ENCODE assay signal across 8 cellular contexts in genomic region chr11:64854534-64855502, GRCh38. TPM values are rescaled to one million over a fixed set of nuclear protein-coding genes. Genes with fewer than 3 reads are reported as not detected.
A peak's percentile ranks its signal among the peaks of the same experiment; 100 is the strongest.
DNase-seq lines count a peak whose midpoint lies in the region; ATAC-seq and TF ChIP-seq lines count a peak whose summit lies in the region.

No MANE protein-coding gene starts in this region.

- peak overlapping the region; percentile 74 for H3K27ac Mint-ChIP-seq in T-helper 1 cell treated with Interleukin-12 subunit alpha and Interleukin-12 subunit beta and Interleukin-4 antibody, amounts not matched to agents 30 μg/mL and 1 μg/mL, for 36 hours

- H3K27me3 ChIP-seq in duodenal mucosa (ENCODE audit: control insufficient read depth in 1 of 2, insufficient read depth in 2 of 2, low read length in 2 of 2) (no peaks in the 10 kb centered on the region), upper lobe of left lung (no peaks in the 10 kb centered on the region)

- no peaks in the 10 kb centered on the region for H3K27me3 Mint-ChIP-seq in T-helper 1 cell treated with Interleukin-12 subunit alpha and Interleukin-12 subunit beta and Interleukin-4 antibody, amounts not matched to agents 30 μg/mL and 1 μg/mL, for 36 hours (ENCODE audit: low read depth)

- peak in 1 of 4 donors; percentile 14 for TF ChIP-seq POLR2A in upper lobe of left lung (IDR thresholded peaks at IDR 0.05)

- H3K9ac ChIP-seq in duodenal mucosa (ENCODE audit: low read depth in 1 of 2, low read length in 2 of 2): peak overlapping the region; percentile 32 to 55

- H3K4me3 ChIP-seq in duodenal mucosa (ENCODE audit: low read depth in 1 of 2, low read length in 2 of 2): peak overlapping the region; percentile 21 to 43
- no peak overlapping the region for H3K4me3 ChIP-seq in mesodermal cell (ENCODE audit: extremely low read depth, insufficient read depth, low read length, poor library complexity, severe bottlenecking)
- peak overlapping the region in 1 of 4 donors; percentile 6 for H3K4me3 ChIP-seq in upper lobe of left lung

- H3K9me3 Mint-ChIP-seq in T-helper 1 cell treated with Interleukin-12 subunit alpha and Interleukin-12 subunit beta and Interleukin-4 antibody, amounts not matched to agents 30 μg/mL and 1 μg/mL, for 36 hours: no peaks in the 10 kb centered on the region

- H3K9me3 ChIP-seq in duodenal mucosa (ENCODE audit: control insufficient read depth in 1 of 2, low read length in 2 of 2) (no peaks in the 10 kb centered on the region), mesodermal cell (ENCODE audit: control insufficient read depth, low read length) (no peaks in the 10 kb centered on the region), upper lobe of left lung (no peaks in the 10 kb centered on the region)

- peaks cover 74% of the 10 kb centered on the region for H3K4me1 Mint-ChIP-seq in T-helper 1 cell treated with Interleukin-12 subunit alpha and Interleukin-12 subunit beta and Interleukin-4 antibody, amounts not matched to agents 30 μg/mL and 1 μg/mL, for 36 hours (ENCODE audit: low read depth)

- H3K36me3 ChIP-seq in duodenal mucosa (ENCODE audit: control insufficient read depth in 1 of 2, insufficient read depth in 2 of 2, low read length in 2 of 2) (peaks cover 20 to 46% of the 10 kb centered on the region in 2 donors), mesodermal cell (ENCODE audit: control insufficient read depth, insufficient read depth, low read length) (peaks cover 61% of the 10 kb centered on the region), upper lobe of left lung (peaks cover 4 to 54% (median 22%) of the 10 kb centered on the region in 4 donors)

- DNase-seq in T-helper 1 cell (no peak), T1000 (lab: John Stamatoyannopoulos, UW) (peak; percentile 93), upper lobe of left lung (peak in 1 of 2 donors; percentile 93)

- H3K27ac ChIP-seq in duodenal mucosa (ENCODE audit: low read depth, low read length) (peak overlapping the region; percentile 79), mesodermal cell (ENCODE audit: low read depth, low read length, severe bottlenecking) (peak overlapping the region; percentile 89), upper lobe of left lung (peak overlapping the region; percentile 82 to 95 (median 88))

- H3K4me3 Mint-ChIP-seq in T-helper 1 cell treated with Interleukin-12 subunit alpha and Interleukin-12 subunit beta and Interleukin-4 antibody, amounts not matched to agents 30 μg/mL and 1 μg/mL, for 36 hours: peak overlapping the region; percentile 54

- ATAC-seq in upper lobe of left lung (ENCODE audit: low FRiP score in 2 of 2): peak; percentile 92
- no peak for ATAC-seq in HG02938 (IDR thresholded peaks at IDR 0.05; ENCODE audit: unreplicated experiment)
- ATAC-seq in HG02973 (IDR thresholded peaks at IDR 0.05; ENCODE audit: unreplicated experiment): no peak

- 96 to 97% methylated on average over 28 to 37 of the region's 45 CpGs for WGBS in mesodermal cell (ENCODE audit: insufficient coverage in 2 of 2), 2 experiments
- 76 to 84% methylated on average over 23 to 38 of the region's 45 CpGs for WGBS in upper lobe of left lung, 2 donors

- TF ChIP-seq CTCF in upper lobe of left lung (IDR thresholded peaks at IDR 0.05): peak in 1 of 6 experiments; percentile 17

- H3K4me1 ChIP-seq in duodenal mucosa (ENCODE audit: control insufficient read depth in 1 of 2, insufficient read depth in 2 of 2, low read length in 2 of 2) (peaks cover 81 to 84% of the 10 kb centered on the region in 2 donors), mesodermal cell (ENCODE audit: control insufficient read depth, insufficient read depth, low read length, poor library complexity, severe bottlenecking) (peaks cover 59% of the 10 kb centered on the region), upper lobe of left lung (peaks cover 90 to 98% (median 94%) of the 10 kb centered on the region in 4 donors)

- peak in 2 of 4 donors; percentile 94 to 99 for TF ChIP-seq EP300 in upper lobe of left lung (IDR thresholded peaks at IDR 0.05)

- H3K36me3 Mint-ChIP-seq in T-helper 1 cell treated with Interleukin-12 subunit alpha and Interleukin-12 subunit beta and Interleukin-4 antibody, amounts not matched to agents 30 μg/mL and 1 μg/mL, for 36 hours (ENCODE audit: low read depth): peaks cover 35% of the 10 kb centered on the region

RNA-seq across cellular contexts. Expression of gene CDC42BPG, which starts 10.4 kb away (rescaled TPM):
- 4.0 TPM for polyA plus RNA-seq in mesodermal cell (2013, experiment 1 of 2)
- polyA plus RNA-seq in mesodermal cell (2013, experiment 2 of 2): 3.1 TPM
- total RNA-seq in upper lobe of left lung: 10 to 100 TPM; 21.6 to 62.4 (median 26.0) TPM

RNA-seq across cellular contexts. Expression of gene EHD1, which starts 23.6 kb away (rescaled TPM):
- polyA plus RNA-seq in mesodermal cell (2013, experiment 1 of 2): 41.5 TPM
- polyA plus RNA-seq in mesodermal cell (2013, experiment 2 of 2): 36.3 TPM
- 100 to 1,000 TPM in 4 of 6 donors, 10 to 100 TPM in 2; 43.0 to 167 (median 103) TPM for total RNA-seq in upper lobe of left lung

RNA-seq across cellular contexts. Expression of gene MEN1, which starts 44.5 kb away (rescaled TPM):
- polyA plus RNA-seq in mesodermal cell (2013, experiment 1 of 2): 50.2 TPM
- polyA plus RNA-seq in mesodermal cell (2013, experiment 2 of 2): 42.8 TPM
- 10 to 100 TPM; 15.4 to 47.1 (median 24.4) TPM for total RNA-seq in upper lobe of left lung

RNA-seq across cellular contexts. Expression of gene MAP4K2, which starts 51.8 kb away (rescaled TPM):
- polyA plus RNA-seq in mesodermal cell (2013, experiment 1 of 2): 43.9 TPM
- 33.9 TPM for polyA plus RNA-seq in mesodermal cell (2013, experiment 2 of 2)
- 10 to 100 TPM; 19.0 to 84.7 (median 29.2) TPM for total RNA-seq in upper lobe of left lung

Comparison
In these comparisons a context has a peak if more than half of its experiments do, and no peak if none do; other contexts are left out.
1. ATAC-seq: peak in upper lobe of left lung (2 of 2); none in HG02938 (single experiment) and HG02973 (single experiment).
2. Peak in every context shown above with its lines, with median percentiles within 50 percentile points of each other: H3K27ac ChIP-seq.